In the genomic region with DNA sequence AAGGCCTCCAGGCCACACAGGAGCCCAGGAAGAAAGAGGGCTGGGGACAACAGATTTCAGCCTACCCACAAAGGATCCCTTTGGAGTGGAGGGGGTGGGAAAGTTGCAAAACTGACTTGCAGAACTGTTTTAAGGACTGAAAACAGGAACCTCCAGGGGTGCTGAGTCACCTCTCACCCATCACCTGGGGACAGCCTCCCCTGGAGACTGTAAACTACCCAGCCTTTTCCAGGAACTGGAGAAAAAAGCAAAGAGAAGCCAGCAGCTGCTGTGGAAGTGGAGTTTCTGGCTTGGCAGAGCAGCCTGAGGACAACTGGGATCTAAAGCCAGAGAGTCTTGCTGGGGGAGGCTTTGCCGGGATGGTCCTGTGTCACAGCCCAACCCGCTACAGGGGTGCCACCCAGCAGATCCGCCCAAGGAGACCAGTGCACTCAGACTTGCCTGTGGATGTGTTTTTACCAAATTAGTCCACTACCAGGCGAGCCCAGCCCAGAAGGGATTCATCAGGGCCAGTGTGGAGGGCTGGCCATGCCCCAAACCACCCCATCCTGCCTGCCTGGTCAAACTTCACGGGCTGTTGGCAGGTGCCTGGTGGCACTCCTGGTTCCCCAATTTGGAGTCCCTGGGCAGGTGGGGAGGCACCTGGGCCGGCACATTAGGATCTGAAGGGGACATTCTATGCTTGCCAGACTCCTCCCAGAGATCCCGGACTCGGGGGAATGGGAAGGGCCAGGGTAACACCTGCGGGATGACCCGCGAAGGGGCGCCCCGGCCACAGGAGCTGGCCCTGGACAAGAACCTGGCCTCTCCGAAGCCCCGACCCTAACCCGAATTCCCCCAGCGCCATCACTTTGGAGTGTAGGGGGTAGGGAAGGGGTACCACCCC, we compare ENCODE assay signal across 6 cellular contexts. TPM values are rescaled to one million over a fixed set of nuclear protein-coding genes. Genes with fewer than 3 reads are reported as not detected.
DNase-seq lines count a peak whose midpoint lies in the region; ATAC-seq and TF ChIP-seq lines count a peak whose summit lies in the region.

No MANE protein-coding gene starts in this region.

- H3K4me1 ChIP-seq in ACC112 (ENCODE audit: control insufficient read depth, insufficient read depth, low read length, unreplicated experiment), result peaks cover 10% of the 10 kb centered on the region
- H3K4me1 ChIP-seq in foreskin keratinocyte, result no peaks in the 10 kb centered on the region
- peaks cover 11 to 40% (median 28%) of the 10 kb centered on the region in 5 donors for H3K4me1 ChIP-seq in subcutaneous abdominal adipose tissue (ENCODE audit: control insufficient read depth in 5 of 5, insufficient read depth in 5 of 5, low read length in 5 of 5)

- H3K27ac ChIP-seq in ACC112 (ENCODE audit: low read depth, low read length) (no peak overlapping the region), foreskin keratinocyte (no peak overlapping the region), subcutaneous abdominal adipose tissue (ENCODE audit: low read depth, low read length) (peak overlapping the region; percentile 69)

- H3K4me3 ChIP-seq in ACC112 (ENCODE audit: low read depth, low read length) (peak overlapping the region; percentile 91), subcutaneous abdominal adipose tissue (ENCODE audit: low read depth in 1 of 5, low read length in 5 of 5) (peak overlapping the region; percentile 48 to 83 (median 78))

- peak; percentile 78 for DNase-seq in NOMO-1 treated with DMSO at 0.1 percent for 48 hours (lab: John Stamatoyannopoulos, UW; ENCODE audit: unreplicated experiment)
- peak in 1 of 2 donors; percentile 53 for DNase-seq in foreskin keratinocyte
- DNase-seq in effector CD4-positive, alpha-beta T cell, result no peak

- ATAC-seq in foreskin keratinocyte, result peak; percentile 16
- ATAC-seq in HG03159 (IDR thresholded peaks at IDR 0.05; ENCODE audit: unreplicated experiment), result no peak

- H3K27me3 ChIP-seq in ACC112 (ENCODE audit: insufficient read depth, low read length), result no peaks in the 10 kb centered on the region
- H3K27me3 ChIP-seq in foreskin keratinocyte, result no peaks in the 10 kb centered on the region
- no peaks in the 10 kb centered on the region for H3K27me3 ChIP-seq in subcutaneous abdominal adipose tissue (ENCODE audit: control insufficient read depth in 5 of 5, insufficient read depth in 4 of 5, low read length in 5 of 5)

- H3K36me3 ChIP-seq in ACC112 (ENCODE audit: insufficient read depth, low read length) (no peaks in the 10 kb centered on the region), subcutaneous abdominal adipose tissue (ENCODE audit: control insufficient read depth in 5 of 5, insufficient read depth in 5 of 5, low read length in 5 of 5) (peaks cover 0 to 37% (median 26%) of the 10 kb centered on the region in 5 donors)

- peak overlapping the region; percentile 59 for H2AFZ ChIP-seq in ACC112 (ENCODE audit: low read length, unreplicated experiment)

- TF ChIP-seq CTCF in foreskin keratinocyte (conservative IDR thresholded peaks at IDR 0.05), result no peak

- H3K79me2 ChIP-seq in ACC112 (ENCODE audit: control insufficient read depth, insufficient read depth, low read length, unreplicated experiment), result no peaks in the 10 kb centered on the region

- peak overlapping the region in 4 of 5 donors; percentile 61 to 84 (median 78) for H3K9ac ChIP-seq in subcutaneous abdominal adipose tissue (ENCODE audit: low read length in 5 of 5)

- H3K9me3 ChIP-seq in subcutaneous abdominal adipose tissue (ENCODE audit: control insufficient read depth in 5 of 5, low read length in 5 of 5), result no peaks in the 10 kb centered on the region

RNA-seq across cellular contexts. Expression of a gene that starts 0.8 kb away (rescaled TPM):
- total RNA-seq in foreskin keratinocyte, result 13.2 and 15.6 TPM in 2 replicates
- polyA plus RNA-seq in foreskin keratinocyte, result 27.4 and 28.5 TPM in 2 replicates

RNA-seq across cellular contexts. Expression of a gene that starts 12.3 kb away (rescaled TPM):
- 0.34 and 0.49 TPM in 2 replicates for total RNA-seq in foreskin keratinocyte
- 0.47 and 0.57 TPM in 2 replicates for polyA plus RNA-seq in foreskin keratinocyte

RNA-seq across cellular contexts. Expression of a gene that starts 17.2 kb away (rescaled TPM):
- total RNA-seq in foreskin keratinocyte, result 159 and 194 TPM in 2 replicates
- 237 and 254 TPM in 2 replicates for polyA plus RNA-seq in foreskin keratinocyte

RNA-seq across cellular contexts. Expression of a gene that starts 22.5 kb away (rescaled TPM):
- 4,323 and 4,992 TPM in 2 replicates for total RNA-seq in foreskin keratinocyte
- 6,371 and 7,303 TPM in 2 replicates for polyA plus RNA-seq in foreskin keratinocyte

RNA-seq across cellular contexts. Expression of a gene that starts 24.0 kb away (rescaled TPM):
- not detected in 2 replicates for total RNA-seq in foreskin keratinocyte
- polyA plus RNA-seq in foreskin keratinocyte, result 0.03 TPM in 1 of 2 replicates, not detected in the other
